9 cellular contexts compared by ENCODE assay signal in the genomic region with DNA sequence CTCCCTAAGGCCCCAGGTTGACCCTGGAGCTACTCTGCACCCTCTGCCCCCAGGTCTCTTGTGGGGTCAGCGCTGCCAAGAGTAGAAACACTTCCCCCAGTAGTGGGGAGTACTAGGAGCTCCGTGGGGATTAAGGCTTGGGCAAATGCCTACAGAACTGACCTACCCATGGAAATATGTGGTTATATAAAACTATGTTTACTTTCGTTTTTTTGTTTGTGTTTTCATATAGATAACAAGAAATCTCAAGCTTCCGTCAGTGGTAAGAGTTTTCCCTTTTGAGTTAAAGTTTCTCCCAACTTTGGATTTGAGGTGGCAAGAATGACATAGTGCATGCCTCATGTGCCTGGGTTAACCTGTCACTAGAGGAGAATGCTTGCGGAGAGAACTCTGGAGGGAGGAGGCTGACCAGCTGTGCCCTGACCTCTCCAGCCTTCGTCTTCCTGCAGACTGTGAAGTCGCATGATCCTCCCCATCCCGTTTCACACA. TPM values are rescaled to one million over a fixed set of nuclear protein-coding genes. Genes with fewer than 3 reads are reported as not detected.
DNase-seq lines count a peak whose midpoint lies in the region; TF ChIP-seq lines count a peak whose summit lies in the region.
"Had no signal": no experiment of that assay in that cellular context is flagged by ENCODE, and none has a peak within 500 bp of the region (broad histone marks: within the 10 kb centered on the region; RNA-seq: fewer than 3 reads in every experiment).

No MANE protein-coding gene starts in this region.

- H3K4me3 ChIP-seq in OCI-LY3 (ENCODE audit: low read length) (no peak overlapping the region), choroid plexus epithelial cell (ENCODE audit: low read depth, low read length) (no peak overlapping the region), stomach smooth muscle (ENCODE audit: low read length in 2 of 2) (peak overlapping the region in 1 of 2 donors; percentile 35)

- H3K4me1 ChIP-seq in OCI-LY3 (ENCODE audit: low read length) (peaks cover 42% of the 10 kb centered on the region), stomach smooth muscle (ENCODE audit: control insufficient read depth, insufficient read depth, low read length) (peaks cover 61% of the 10 kb centered on the region)

- DNase-seq in choroid plexus epithelial cell (ENCODE audit: low read depth) = peak; percentile 89
- DNase-seq in left kidney (ENCODE audit: low read depth, low spot score) = peak; percentile 57
- no peak for DNase-seq in T-helper 1 cell
- no peak for DNase-seq in activated CD4-positive, alpha-beta T cell treated with anti-CD3 and anti-CD28 coated beads, Interleukin-2, amount 50 U/mL, for 1 hour
- DNase-seq in NCI-H146 treated with DMSO at 0.1 percent for 48 hours (lab: John Stamatoyannopoulos, UW; ENCODE audit: unreplicated experiment) = no peak
- no peak for DNase-seq in A172 (ENCODE audit: low spot score)
- DNase-seq: stimulated activated CD4-positive, alpha-beta T cell treated with anti-CD3 and anti-CD28 coated beads, Interleukin-4, amount 100 ng/mL, for 1 hour had no signal

- H3K36me3 ChIP-seq in OCI-LY3 (replicated peaks; ENCODE audit: low read depth, low read length) (peaks cover 52% of the 10 kb centered on the region), stomach smooth muscle (ENCODE audit: control insufficient read depth in 2 of 2, insufficient read depth in 2 of 2, low read length in 2 of 2) (peaks cover 27 to 41% of the 10 kb centered on the region in 2 donors)

- peak overlapping the region; percentile 98 for H3K27ac ChIP-seq in OCI-LY3 (ENCODE audit: low read length)
- H3K27ac ChIP-seq in stomach smooth muscle (ENCODE audit: low read length) = peak overlapping the region; percentile 79

- no peaks in the 10 kb centered on the region for H3K27me3 ChIP-seq in OCI-LY3 (ENCODE audit: low read depth, low read length)
- H3K27me3 ChIP-seq in stomach smooth muscle (ENCODE audit: control insufficient read depth in 1 of 2, insufficient read depth in 2 of 2, low read length in 2 of 2) = no peaks in the 10 kb centered on the region

- H3K9me3 ChIP-seq in OCI-LY3 (ENCODE audit: insufficient read depth, low read length) (no peaks in the 10 kb centered on the region), stomach smooth muscle (ENCODE audit: control insufficient read depth in 2 of 2, low read length in 2 of 2) (no peaks in the 10 kb centered on the region)

- no peak for TF ChIP-seq CTCF in OCI-LY3 (IDR thresholded peaks at IDR 0.05; ENCODE audit: low read depth, low read length)
- no peak for TF ChIP-seq CTCF in choroid plexus epithelial cell (conservative IDR thresholded peaks at IDR 0.05; ENCODE audit: low read depth, low read length)

- H4K20me1 ChIP-seq in OCI-LY3 (ENCODE audit: insufficient read depth, low read length) = no peaks in the 10 kb centered on the region

- H3K79me2 ChIP-seq in OCI-LY3 (ENCODE audit: low read length) = peaks cover 63% of the 10 kb centered on the region

- H3K4me2 ChIP-seq in OCI-LY3 (ENCODE audit: low read length) = no peak overlapping the region

- H2AFZ ChIP-seq in OCI-LY3 (ENCODE audit: low read depth, low read length) = no peak overlapping the region

- H3K9ac ChIP-seq in OCI-LY3 (ENCODE audit: low read length) (no peak overlapping the region), stomach smooth muscle (ENCODE audit: low read length in 2 of 2) (peak overlapping the region in 1 of 2 donors; percentile 6)

RNA-seq across cellular contexts. Expression of a gene that starts 45.5 kb away (rescaled TPM):
- 24.7 and 29.7 TPM in 2 replicates for total RNA-seq in A172 (2014; rRNA removed; shearing (Covaris generic))

RNA-seq across cellular contexts. Expression of a gene that starts 57.4 kb away (rescaled TPM):
- 12.0 and 13.6 TPM in 2 replicates for total RNA-seq in A172 (2014; rRNA removed; shearing (Covaris generic))

Comparison
In these comparisons a context has a peak if more than half of its experiments do, and no peak if none do; other contexts are left out.
1. DNase-seq: peak in choroid plexus epithelial cell (single experiment) and left kidney (single experiment); none in T-helper 1 cell (0 of 5), activated CD4-positive, alpha-beta T cell treated with anti-CD3 and anti-CD28 coated beads, Interleukin-2, amount 50 U/mL, for 1 hour (single experiment), NCI-H146 treated with DMSO at 0.1 percent for 48 hours (single experiment) and A172 (single experiment).